Comparison of ENCODE assay signal across 1 cellular context in the genomic region with DNA sequence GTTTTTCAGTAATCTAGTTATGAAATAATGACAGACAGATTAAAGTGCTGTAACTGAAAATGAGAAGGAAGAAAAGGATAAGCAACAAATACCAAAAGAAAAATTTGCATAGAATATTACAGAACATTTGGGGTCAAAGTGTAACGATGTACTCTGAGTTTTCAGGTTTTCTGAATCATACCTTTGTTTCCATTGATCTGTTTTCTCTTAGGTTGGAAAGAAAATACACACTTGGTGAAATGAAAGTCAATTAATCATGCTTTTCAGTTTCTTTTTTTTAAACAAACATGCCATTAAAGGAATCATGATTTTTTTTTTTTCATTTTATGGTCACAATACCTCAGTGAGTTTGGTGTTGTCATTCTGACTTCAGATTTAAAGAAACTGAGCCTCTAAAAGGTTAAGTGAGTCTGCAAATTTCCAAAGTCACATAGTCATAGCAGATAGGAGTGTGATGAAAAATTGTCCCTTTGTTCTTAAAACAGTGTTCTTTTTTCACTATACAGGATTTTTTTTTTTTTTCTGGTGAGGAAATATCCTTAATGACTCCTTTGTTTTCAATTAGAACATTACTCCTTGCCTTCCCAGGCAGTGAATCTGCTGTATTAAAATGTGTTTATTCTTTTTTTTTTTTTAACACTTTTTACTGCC.
TF ChIP-seq lines count a peak whose summit lies in the region.

No MANE protein-coding gene starts in this region.

TF ChIP-seq in HepG2, 621 proteins besides CTCF, POLR2A, EP300 and RAD21 (continued from another document):
- TF ChIP-seq, protein P1, sequence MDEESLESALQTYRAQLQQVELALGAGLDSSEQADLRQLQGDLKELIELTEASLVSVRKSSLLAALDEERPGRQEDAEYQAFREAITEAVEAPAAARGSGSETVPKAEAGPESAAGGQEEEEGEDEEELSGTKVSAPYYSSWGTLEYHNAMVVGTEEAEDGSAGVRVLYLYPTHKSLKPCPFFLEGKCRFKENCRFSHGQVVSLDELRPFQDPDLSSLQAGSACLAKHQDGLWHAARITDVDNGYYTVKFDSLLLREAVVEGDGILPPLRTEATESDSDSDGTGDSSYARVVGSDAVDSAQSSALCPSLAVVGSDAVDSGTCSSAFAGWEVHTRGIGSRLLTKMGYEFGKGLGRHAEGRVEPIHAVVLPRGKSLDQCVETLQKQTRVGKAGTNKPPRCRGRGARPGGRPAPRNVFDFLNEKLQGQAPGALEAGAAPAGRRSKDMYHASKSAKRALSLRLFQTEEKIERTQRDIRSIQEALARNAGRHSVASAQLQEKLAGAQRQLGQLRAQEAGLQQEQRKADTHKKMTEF (CRISPR knock-in tag; IDR thresholded peaks at IDR 0.05) = peak; percentile 46; the same call in 1 of the 2 replicates
- no peak for TF ChIP-seq ZNF562 (CRISPR knock-in tag; IDR thresholded peaks at IDR 0.05; ENCODE audit: borderline replicate concordance)
- peak; percentile 28; the same call in 1 of the 2 replicates for TF ChIP-seq RARA (CRISPR knock-in tag; IDR thresholded peaks at IDR 0.05)
- TF ChIP-seq PAXIP1 (CRISPR knock-in tag; conservative IDR thresholded peaks at IDR 0.05) = peak; percentile 80
- peak; percentile 22; the same call in 1 of the 2 replicates for TF ChIP-seq ELF3 (CRISPR knock-in tag; IDR thresholded peaks at IDR 0.05)
- peak; percentile 22; the same call in 1 of the 2 replicates for TF ChIP-seq PPARG (CRISPR knock-in tag; conservative IDR thresholded peaks at IDR 0.05)
- TF ChIP-seq CBX5 (CRISPR knock-in tag; IDR thresholded peaks at IDR 0.05; ENCODE audit: borderline replicate concordance) = no peak
- no peak for TF ChIP-seq MED1 (CRISPR knock-in tag; IDR thresholded peaks at IDR 0.05)
